Comparison of ENCODE assay signal across 30 cellular contexts in the genomic region with DNA sequence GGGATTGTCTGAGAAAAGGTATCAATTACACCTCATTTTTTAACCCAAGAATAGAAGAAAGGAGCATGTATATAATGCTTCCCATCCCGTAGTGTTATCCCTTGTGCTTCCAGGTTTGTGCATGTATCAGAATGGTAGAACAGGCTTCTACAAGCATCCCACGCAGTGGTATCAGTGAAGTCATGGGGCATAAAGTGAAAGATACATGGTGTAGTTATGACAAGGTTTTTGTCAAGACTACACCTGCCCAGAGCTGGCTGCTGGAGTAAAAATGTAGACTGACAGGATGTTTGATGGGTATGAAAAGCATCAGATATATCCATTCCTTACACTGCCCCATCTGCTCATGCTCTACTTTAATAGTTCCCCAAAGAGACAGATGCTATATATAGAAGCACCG. TPM values are rescaled to one million over a fixed set of nuclear protein-coding genes. Genes with fewer than 3 reads are reported as not detected.
"Had no signal": no experiment of that assay in that cellular context is flagged by ENCODE, and none has a peak within 500 bp of the region (broad histone marks: within the 10 kb centered on the region; RNA-seq: fewer than 3 reads in every experiment).

No MANE protein-coding gene starts in this region.

- H3K9me3 ChIP-seq: left lung, psoas muscle, sigmoid colon had no signal

- H3K4me3 Mint-ChIP-seq: endodermal cell; naive thymus-derived CD8-positive, alpha-beta T cell; nephron progenitor cell; stimulated activated naive B cell treated with anti-CD40 and anti-IgM and Interleukin-4, amounts not matched to agents 10 μg/mL and 1 μg/mL and 100 μg/mL, for 72 hours; stimulated activated naive CD8-positive, alpha-beta T cell treated with anti-CD3 and anti-CD28 coated beads, Interleukin-15, Interleukin-2, amounts not matched to agents 100 ng/mL and 50 ng/mL, for 24 hours had no signal

- H3K27ac Mint-ChIP-seq: endodermal cell; nephron progenitor cell; stimulated activated naive B cell treated with anti-CD40 and anti-IgM and Interleukin-4, amounts not matched to agents 10 μg/mL and 1 μg/mL and 100 μg/mL, for 72 hours; stimulated activated naive CD8-positive, alpha-beta T cell treated with anti-CD3 and anti-CD28 coated beads, Interleukin-15, Interleukin-2, amounts not matched to agents 100 ng/mL and 50 ng/mL, for 24 hours had no signal

- DNase-seq: effector CD8-positive, alpha-beta T cell; endodermal cell; esophagus squamous epithelium; head of caudate nucleus; left cardiac atrium; left lung; mesendoderm; midbrain; naive thymus-derived CD8-positive, alpha-beta T cell; nephron progenitor cell; occipital lobe; ovary; posterior cingulate gyrus; psoas muscle; right cardiac atrium; sigmoid colon; stimulated activated CD4-positive, alpha-beta T cell treated with anti-CD3 and anti-CD28 coated beads, Interleukin-15, amount 100 ng/mL, for 24 hours; stimulated activated CD4-positive, alpha-beta T cell treated with anti-CD3 and anti-CD28 coated beads, Interleukin-2, amount 100 ng/mL, for 48 hours; stimulated activated naive B cell treated with anti-CD40 and anti-IgM and Interleukin-4, amounts not matched to agents 10 μg/mL and 1 μg/mL and 100 μg/mL, for 72 hours; upper lobe of left lung had no signal

- H3K27me3 Mint-ChIP-seq: naive thymus-derived CD8-positive, alpha-beta T cell; stimulated activated naive B cell treated with anti-CD40 and anti-IgM and Interleukin-4, amounts not matched to agents 10 μg/mL and 1 μg/mL and 100 μg/mL, for 72 hours; stimulated activated naive CD8-positive, alpha-beta T cell treated with anti-CD3 and anti-CD28 coated beads, Interleukin-15, Interleukin-2, amounts not matched to agents 100 ng/mL and 50 ng/mL, for 24 hours had no signal

- H3K27ac ChIP-seq: esophagus squamous epithelium, left lung, ovary, psoas muscle, sigmoid colon, thoracic aorta, tibial nerve, upper lobe of left lung had no signal

- H3K27me3 ChIP-seq: esophagus squamous epithelium, left lung, ovary, sigmoid colon, tibial nerve, upper lobe of left lung had no signal

- H3K9me3 Mint-ChIP-seq: endodermal cell had no signal

- FAIRE-seq: frontal cortex, urothelium cell line had no signal

- H3K4me1 ChIP-seq: esophagus squamous epithelium, psoas muscle, sigmoid colon, tibial nerve, upper lobe of left lung had no signal

- H3K4me3 ChIP-seq: esophagus squamous epithelium, left lung, ovary, psoas muscle, sigmoid colon, thoracic aorta, tibial nerve, upper lobe of left lung had no signal

- H3K4me1 Mint-ChIP-seq: endodermal cell, nephron progenitor cell had no signal

- ATAC-seq: left cardiac atrium; left lung; naive thymus-derived CD8-positive, alpha-beta T cell; psoas muscle; right cardiac atrium; stimulated activated naive B cell treated with anti-CD40 and anti-IgM and Interleukin-4, amounts not matched to agents 10 μg/mL and 1 μg/mL and 100 μg/mL, for 72 hours had no signal

- H3K36me3 ChIP-seq: ovary had no signal

RNA-seq across cellular contexts. Expression of a gene that starts 12.3 kb away (rescaled TPM):
- total RNA-seq: endodermal cell, epithelial cell of proximal tubule, kidney epithelial cell, lung microvascular endothelial cell, myocyte, renal cortical epithelial cell had no signal
- polyA plus RNA-seq: right cardiac atrium had no signal
